ENCODE assay signal across 19 cellular contexts in the genomic region with DNA sequence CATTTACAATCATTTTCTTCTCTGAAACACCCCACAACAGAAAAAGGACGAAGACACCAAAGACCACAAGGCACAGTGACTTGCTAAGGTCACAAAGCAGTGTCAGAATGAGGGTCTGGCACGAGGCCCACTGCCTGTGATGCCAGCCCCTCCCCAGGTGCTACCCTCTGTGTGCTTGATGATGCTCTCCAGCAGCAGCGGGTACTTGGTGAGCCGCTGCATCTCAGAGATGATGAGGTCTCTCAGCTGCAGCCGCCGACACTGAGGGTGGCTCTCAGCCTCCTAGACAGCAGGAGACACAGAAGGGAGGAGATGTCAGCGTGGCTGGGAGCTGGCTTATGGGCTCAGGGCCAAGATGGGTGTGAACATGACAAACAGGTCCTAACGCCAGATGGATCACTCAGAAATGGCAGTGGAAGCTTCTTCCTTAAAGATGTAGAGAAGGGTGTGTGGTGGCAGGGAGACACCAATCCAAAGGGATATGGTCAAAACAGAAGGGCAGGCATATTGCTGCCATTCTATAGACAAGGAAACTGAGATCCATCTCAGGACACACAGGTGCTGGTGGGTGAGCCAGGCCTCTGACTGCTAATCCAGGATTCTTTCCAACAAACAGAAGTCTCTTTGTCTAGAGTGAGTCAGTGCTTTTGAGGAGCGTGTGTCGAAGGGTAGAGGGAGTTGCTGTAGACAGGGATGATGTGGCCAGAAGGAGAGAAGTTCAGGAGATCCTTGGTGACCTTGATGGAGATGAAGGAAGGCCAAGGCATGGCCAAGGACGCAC. TPM values are rescaled to one million over a fixed set of nuclear protein-coding genes. Genes with fewer than 3 reads are reported as not detected.
A peak's percentile ranks its signal among the peaks of the same experiment; 100 is the strongest.
DNase-seq lines count a peak whose midpoint lies in the region; ATAC-seq and TF ChIP-seq lines count a peak whose summit lies in the region.
"Had no signal": no experiment of that assay in that cellular context is flagged by ENCODE, and none has a peak within 500 bp of the region (broad histone marks: within the 10 kb centered on the region; RNA-seq: fewer than 3 reads in every experiment).

No MANE protein-coding gene starts in this region.

- intact Hi-C loops in left colon (cut with DNase I, micrococcal nuclease), result no loop called here
- intact Hi-C loops in right lobe of liver (cut with DNase I), result no loop called here

- TF ChIP-seq CTCF in astrocyte of the spinal cord (IDR thresholded peaks at IDR 0.05; ENCODE audit: low read depth, low read length) (no peak), right lobe of liver (IDR thresholded peaks at IDR 0.05) (no peak), foreskin fibroblast (IDR thresholded peaks at IDR 0.05; ENCODE audit: low read depth, low read length) (no peak)

- peak; percentile 80 for ATAC-seq in left colon
- no peak for ATAC-seq in right lobe of liver
- ATAC-seq in activated CD8-positive, alpha-beta memory T cell treated with anti-CD3 and anti-CD28 coated beads, Interleukin-2, amount 10 ng/mL, durations not matched to agents 7 days and 5 days, result no peak
- ATAC-seq: effector memory CD8-positive, alpha-beta T cell; pancreas had no signal

- H3K9me2 ChIP-seq in GM23248 (ENCODE audit: insufficient read depth), result no peaks in the 10 kb centered on the region

- no peak overlapping the region for H3K9ac ChIP-seq in GM23248

- H3K27ac ChIP-seq in GM23248, result no peak overlapping the region
- no peak overlapping the region for H3K27ac ChIP-seq in right lobe of liver
- H3K27ac ChIP-seq: left ventricle myocardium inferior, pancreas, Peyer's patch, thyroid gland had no signal

- H3K36me3 Mint-ChIP-seq in activated CD8-positive, alpha-beta memory T cell treated with anti-CD3 and anti-CD28 coated beads, Interleukin-2, amount 10 ng/mL, durations not matched to agents 7 days and 5 days, result no peaks in the 10 kb centered on the region
- H3K36me3 Mint-ChIP-seq: activated CD4-positive, alpha-beta memory T cell treated with anti-CD3 and anti-CD28 coated beads for 36 hours had no signal

- CTCF ChIA-PET in activated CD8-positive, alpha-beta memory T cell treated with anti-CD3 and anti-CD28 coated beads, Interleukin-2, amount 10 ng/mL, durations not matched to agents 7 days and 5 days (lab: Charles Lee), result interaction anchor here (0.9 to 2.0 kb wide), 2 partner anchors 15 to 35 kb away, joined by 3 to 4 read pairs; no protein-coding TSS in a partner anchor

- H3K4me2 ChIP-seq in GM23248 (ENCODE audit: unreplicated experiment), result no peak overlapping the region

- peak; percentile 52 for DNase-seq in GM23248
- peak; percentile 81 for DNase-seq in NCI-H1694 treated with DMSO at 0.1 percent for 48 hours (lab: John Stamatoyannopoulos, UW)
- peak; percentile 20 for DNase-seq in astrocyte of the spinal cord (ENCODE audit: low read depth, low spot score)
- peak; percentile 28 to 68 for DNase-seq in left colon
- no peak for DNase-seq in right lobe of liver
- no peak for DNase-seq in activated CD8-positive, alpha-beta memory T cell treated with anti-CD3 and anti-CD28 coated beads, Interleukin-2, amount 10 ng/mL, durations not matched to agents 7 days and 5 days
- no peak for DNase-seq in H4 (ENCODE audit: low spot score)
- no peak for DNase-seq in foreskin fibroblast
- DNase-seq: activated CD4-positive, alpha-beta memory T cell treated with anti-CD3 and anti-CD28 coated beads for 36 hours; DND-41; effector memory CD8-positive, alpha-beta T cell; left ventricle myocardium inferior; NCI-H1092; NCI-H510A treated with DMSO at 0.1 percent for 48 hours; pancreas; thyroid gland had no signal

- H3K4me1 ChIP-seq in GM23248 (ENCODE audit: insufficient read depth) (no peaks in the 10 kb centered on the region), right lobe of liver (no peaks in the 10 kb centered on the region)
- H3K4me1 ChIP-seq: left ventricle myocardium inferior, pancreas, Peyer's patch had no signal

- H3K4me3 ChIP-seq in GM23248 (no peak overlapping the region), astrocyte of the spinal cord (ENCODE audit: low read depth, low read length) (no peak overlapping the region), right lobe of liver (no peak overlapping the region), foreskin fibroblast (ENCODE audit: low read depth in 1 of 2, low read length in 2 of 2) (no peak overlapping the region)
- H3K4me3 ChIP-seq: left ventricle myocardium inferior, pancreas, Peyer's patch, skin epidermis, thyroid gland had no signal

- no peaks in the 10 kb centered on the region for H4K20me1 ChIP-seq in GM23248 (ENCODE audit: insufficient read depth)

- no peaks in the 10 kb centered on the region for H3K9me3 Mint-ChIP-seq in activated CD8-positive, alpha-beta memory T cell treated with anti-CD3 and anti-CD28 coated beads, Interleukin-2, amount 10 ng/mL, durations not matched to agents 7 days and 5 days (ENCODE audit: low read depth)
- H3K9me3 Mint-ChIP-seq: activated CD4-positive, alpha-beta memory T cell treated with anti-CD3 and anti-CD28 coated beads for 36 hours; effector memory CD8-positive, alpha-beta T cell had no signal

- H3K79me2 ChIP-seq in GM23248 (ENCODE audit: insufficient read depth), result no peaks in the 10 kb centered on the region

- no peaks in the 10 kb centered on the region for H3K4me1 Mint-ChIP-seq in activated CD8-positive, alpha-beta memory T cell treated with anti-CD3 and anti-CD28 coated beads, Interleukin-2, amount 10 ng/mL, durations not matched to agents 7 days and 5 days

- WGBS in GM23248 (ENCODE audit: low coverage in 1 of 2, low lambda C conversion rate in 2 of 2, missing lambda C conversion rate in 2 of 2), 2 experiments, result 58 to 59% methylated on average over 11 of the region's 11 CpGs
- 83% methylated on average over 5 of the region's 11 CpGs for whole genome bisulfite sequencing in right lobe of liver (ENCODE audit: insufficient coverage, low coverage, low lambda C conversion rate, missing lambda C conversion rate)

- H3K9me3 ChIP-seq in GM23248 (ENCODE audit: low read depth) (no peaks in the 10 kb centered on the region), right lobe of liver (no peaks in the 10 kb centered on the region)
- H3K9me3 ChIP-seq: left ventricle myocardium inferior, pancreas, Peyer's patch, thyroid gland had no signal

- H3F3A ChIP-seq in GM23248 (ENCODE audit: insufficient read depth), result no peaks in the 10 kb centered on the region

- no peak for TF ChIP-seq POLR2A in right lobe of liver (IDR thresholded peaks at IDR 0.05)

- no peak overlapping the region for H2AFZ ChIP-seq in GM23248

- H3K36me3 ChIP-seq in GM23248 (ENCODE audit: low read depth), result peaks cover 22% of the 10 kb centered on the region; the same call in 1 of the 2 replicates
- peaks cover 7 to 73% (median 18%) of the 10 kb centered on the region in 4 donors for H3K36me3 ChIP-seq in right lobe of liver

- no peaks in the 10 kb centered on the region for H3K27me3 ChIP-seq in GM23248 (replicated peaks; ENCODE audit: insufficient read depth)
- no peaks in the 10 kb centered on the region for H3K27me3 ChIP-seq in right lobe of liver
- H3K27me3 ChIP-seq: pancreas, Peyer's patch, thyroid gland had no signal

- in situ Hi-C loops in GM23248 (cut with MboI), result no loop called here
- in situ Hi-C loops in astrocyte of the spinal cord (cut with HindIII; ENCODE audit: low sequenced_read_pairs), result no loop called here

- no peak overlapping the region for H3K27ac Mint-ChIP-seq in activated CD8-positive, alpha-beta memory T cell treated with anti-CD3 and anti-CD28 coated beads, Interleukin-2, amount 10 ng/mL, durations not matched to agents 7 days and 5 days
- H3K27ac Mint-ChIP-seq: activated CD4-positive, alpha-beta memory T cell treated with anti-CD3 and anti-CD28 coated beads for 36 hours; effector memory CD8-positive, alpha-beta T cell had no signal

- peaks cover 4% of the 10 kb centered on the region for H3K27me3 Mint-ChIP-seq in activated CD8-positive, alpha-beta memory T cell treated with anti-CD3 and anti-CD28 coated beads, Interleukin-2, amount 10 ng/mL, durations not matched to agents 7 days and 5 days
- H3K27me3 Mint-ChIP-seq: activated CD4-positive, alpha-beta memory T cell treated with anti-CD3 and anti-CD28 coated beads for 36 hours had no signal

- no peak overlapping the region for H3K4me3 Mint-ChIP-seq in activated CD8-positive, alpha-beta memory T cell treated with anti-CD3 and anti-CD28 coated beads, Interleukin-2, amount 10 ng/mL, durations not matched to agents 7 days and 5 days
- H3K4me3 Mint-ChIP-seq: activated CD4-positive, alpha-beta memory T cell treated with anti-CD3 and anti-CD28 coated beads for 36 hours; effector memory CD8-positive, alpha-beta T cell had no signal

RNA-seq across cellular contexts. Expression of a gene that starts 25.6 kb away (rescaled TPM):
- 0.32 TPM in 1 of 2 replicates, not detected in the other for total RNA-seq in GM23248 (2014; rRNA removed; shearing (Covaris generic))
- not detected in 2 replicates for polyA plus RNA-seq in GM23248 (2016; fragmentation: Nextera tagmentation; extraction: Ambion mirVana)
- not detected for total RNA-seq in left colon
- total RNA-seq in right lobe of liver, result under 1 TPM in 2 of 6 experiments, not detected in 4; 0.12 to 0.20 TPM
- total RNA-seq in activated CD8-positive, alpha-beta memory T cell treated with anti-CD3 and anti-CD28 coated beads, Interleukin-2, amount 10 ng/mL, durations not matched to agents 7 days and 5 days, result not detected
- total RNA-seq in H4 (2014; rRNA removed; shearing (Covaris generic)), result not detected in 2 replicates
- total RNA-seq: activated CD4-positive, alpha-beta memory T cell treated with anti-CD3 and anti-CD28 coated beads for 36 hours; fibroblast of villous mesenchyme; pancreas; Peyer's patch; thyroid gland had no signal

RNA-seq across cellular contexts. Expression of a gene that starts 52.6 kb away (rescaled TPM):
- total RNA-seq in GM23248 (2014; rRNA removed; shearing (Covaris generic)), result 1.0 and 2.2 TPM in 2 replicates
- 0.71 and 1.2 TPM in 2 replicates for polyA plus RNA-seq in GM23248 (2016; fragmentation: Nextera tagmentation; extraction: Ambion mirVana)
- total RNA-seq in left colon (1 to 10 TPM; 2.0 to 2.9 TPM), right lobe of liver (1 to 10 TPM; 2.2 to 9.8 (median 3.6) TPM)
- total RNA-seq in activated CD8-positive, alpha-beta memory T cell treated with anti-CD3 and anti-CD28 coated beads, Interleukin-2, amount 10 ng/mL, durations not matched to agents 7 days and 5 days, result not detected
- total RNA-seq in H4 (2014; rRNA removed; shearing (Covaris generic)), result not detected in 2 replicates
- total RNA-seq: activated CD4-positive, alpha-beta memory T cell treated with anti-CD3 and anti-CD28 coated beads for 36 hours had no signal

Comparison
In these comparisons a context has a peak if more than half of its experiments do, and no peak if none do; other contexts are left out.
1. DNase-seq: peak in GM23248 (single experiment), NCI-H1694 treated with DMSO at 0.1 percent for 48 hours (single experiment), astrocyte of the spinal cord (single experiment) and left colon (2 of 2); none in right lobe of liver (0 of 3), activated CD8-positive, alpha-beta memory T cell treated with anti-CD3 and anti-CD28 coated beads, Interleukin-2, amount 10 ng/mL, durations not matched to agents 7 days and 5 days (single experiment), H4 (single experiment) and foreskin fibroblast (0 of 2).